Comparison of ENCODE assay signal across 2 cellular contexts in genomic region chr7:51146816-51147586, GRCh38.
A peak's percentile ranks its signal among the peaks of the same experiment; 100 is the strongest.
TF ChIP-seq lines count a peak whose summit lies in the region.

No MANE protein-coding gene starts in this region.

TF ChIP-seq in HEK293, 187 proteins besides CTCF, POLR2A, EP300 and RAD21 (continued from another document):
- TF ChIP-seq REST (tag by site-specific recombination; IDR thresholded peaks at IDR 0.05) (no peak), TRIM28 (IDR thresholded peaks at IDR 0.05; ENCODE audit: borderline replicate concordance, low read length) (peak; percentile 36; the same call in 1 of the 2 replicates), ZNF580 (tag by site-specific recombination; IDR thresholded peaks at IDR 0.05) (no peak), KLF9 (tag by site-specific recombination; IDR thresholded peaks at IDR 0.05; ENCODE audit: low read depth) (no peak), ZNF174 (tag by site-specific recombination; IDR thresholded peaks at IDR 0.05) (no peak), OVOL3 (tag by site-specific recombination; IDR thresholded peaks at IDR 0.05) (no peak), ZNF768 (tag by site-specific recombination; IDR thresholded peaks at IDR 0.05) (no peak), KLF8 (tag by site-specific recombination; IDR thresholded peaks at IDR 0.05) (no peak)
TF ChIP-seq in HEK293: peak in this region for 2.

TF ChIP-seq in K562, 482 proteins besides CTCF, POLR2A, EP300 and RAD21 (continued from another document):
- peak; percentile 52 for TF ChIP-seq ZNF280A (IDR thresholded peaks at IDR 0.05; ENCODE audit: low read depth, partially characterized antibody)
- no peak for TF ChIP-seq MEF2A (IDR thresholded peaks at IDR 0.05; ENCODE audit: control insufficient read depth, low read depth, low read length)
- no peak for TF ChIP-seq PCBP1 (IDR thresholded peaks at IDR 0.05; ENCODE audit: low read depth, low read length, poor library complexity, severe bottlenecking)
